8 cellular contexts compared by ENCODE assay signal in genomic region chr14:92039720-92040430, GRCh38. TPM values are rescaled to one million over a fixed set of nuclear protein-coding genes. Genes with fewer than 3 reads are reported as not detected.
DNase-seq lines count a peak whose midpoint lies in the region; ATAC-seq, FAIRE-seq and TF ChIP-seq lines count a peak whose summit lies in the region.

Gene TRIP11, minus strand, starts transcription at chr14:92040059. Its CDS starts 374 bp downstream, at chr14:92039685.

- peaks cover 31% of the 10 kb centered on the region for H3K4me1 Mint-ChIP-seq in activated CD4-positive, alpha-beta T cell treated with anti-CD3 and anti-CD28 coated beads, Interleukin-2, amount 10 ng/mL, durations not matched to agents 24 days and 14 days

- H3K36me3 Mint-ChIP-seq in activated CD4-positive, alpha-beta T cell treated with anti-CD3 and anti-CD28 coated beads, Interleukin-2, amount 10 ng/mL, durations not matched to agents 24 days and 14 days (ENCODE audit: low read depth) = peaks cover 16% of the 10 kb centered on the region

- H3K4me3 ChIP-seq in BE2C (ENCODE audit: low read depth, low read length) = peak within 1 kb of the TSS; percentile 99
- peak within 1 kb of the TSS; percentile 82 for H3K4me3 ChIP-seq in coronary artery

- DNase-seq in BE2C = peak; percentile 94
- peak; percentile 76 for DNase-seq in GM19239 (ENCODE audit: insufficient read length, low spot score)
- peak; percentile 78 for DNase-seq in NCI-H524 treated with DMSO at 0.1 percent for 48 hours (lab: John Stamatoyannopoulos, UW)
- DNase-seq in activated CD4-positive, alpha-beta T cell treated with anti-CD3 and anti-CD28 coated beads, Interleukin-2, amount 10 ng/mL, durations not matched to agents 24 days and 14 days = peak; percentile 99
- DNase-seq in coronary artery (ENCODE audit: low spot score) = peak; percentile 95
- peak; percentile 97 for DNase-seq in left kidney (ENCODE audit: low read depth, low spot score)
- peak; percentile 93 to 94 for DNase-seq in stimulated activated CD4-positive, alpha-beta T cell treated with anti-CD3 and anti-CD28 coated beads, Interleukin-2, amount 100 ng/mL, for 24 hours

- peak; percentile 95 for ATAC-seq in HG03457 (IDR thresholded peaks at IDR 0.05; ENCODE audit: unreplicated experiment)

- peak within 1 kb of the TSS; percentile 98 for H3K27ac Mint-ChIP-seq in activated CD4-positive, alpha-beta T cell treated with anti-CD3 and anti-CD28 coated beads, Interleukin-2, amount 10 ng/mL, durations not matched to agents 24 days and 14 days

- intact Hi-C loops in activated CD4-positive, alpha-beta T cell treated with anti-CD3 and anti-CD28 coated beads, Interleukin-2, amount 10 ng/mL, durations not matched to agents 24 days and 14 days (cut with micrococcal nuclease) = loop anchor here (2.0 to 5.0 kb wide), 7 partner anchors 38 to 1658 kb away; partner anchors contain the start of genes ATXN3, CPSF2, NDUFB1 and PPP4R3A

- H3K27me3 ChIP-seq in BE2C = no peaks in the 10 kb centered on the region

- H3K27ac ChIP-seq in coronary artery = peak within 1 kb of the TSS; percentile 90 to 95

- H3K27me3 Mint-ChIP-seq in activated CD4-positive, alpha-beta T cell treated with anti-CD3 and anti-CD28 coated beads, Interleukin-2, amount 10 ng/mL, durations not matched to agents 24 days and 14 days = no peaks in the 10 kb centered on the region

- H3K9me3 Mint-ChIP-seq in activated CD4-positive, alpha-beta T cell treated with anti-CD3 and anti-CD28 coated beads, Interleukin-2, amount 10 ng/mL, durations not matched to agents 24 days and 14 days = no peaks in the 10 kb centered on the region

- TF ChIP-seq CTCF in BE2C (IDR thresholded peaks at IDR 0.05; ENCODE audit: low read depth, low read length) (no peak), coronary artery (IDR thresholded peaks at IDR 0.05) (no peak)

- no peaks in the 10 kb centered on the region for H3K9me3 ChIP-seq in BE2C

- FAIRE-seq in GM19239 (lab: Jason Lieb, UNC) = peak; percentile 89

- H3K36me3 ChIP-seq in BE2C = peaks cover 12% of the 10 kb centered on the region

- no peaks in the 10 kb centered on the region for H3K4me1 ChIP-seq in BE2C

- H3K4me3 Mint-ChIP-seq in activated CD4-positive, alpha-beta T cell treated with anti-CD3 and anti-CD28 coated beads, Interleukin-2, amount 10 ng/mL, durations not matched to agents 24 days and 14 days = peak within 1 kb of the TSS; percentile 93

RNA-seq across cellular contexts. Expression of gene TRIP11, which starts in this region (rescaled TPM):
- polyA plus RNA-seq in BE2C (2012; ENCODE audit: insufficient read depth, insufficient read length, low read depth) = 20.7 TPM
- total RNA-seq in activated CD4-positive, alpha-beta T cell treated with anti-CD3 and anti-CD28 coated beads, Interleukin-2, amount 10 ng/mL, durations not matched to agents 24 days and 14 days = 38.6 and 42.0 TPM in 2 replicates

Comparison
In these comparisons a context has a peak if more than half of its experiments do, and no peak if none do; other contexts are left out.
1. Peak in every context shown above with its lines: DNase-seq, ATAC-seq, H3K4me3 ChIP-seq and H3K27ac ChIP-seq.